8 cellular contexts compared by ENCODE assay signal in the genomic region with DNA sequence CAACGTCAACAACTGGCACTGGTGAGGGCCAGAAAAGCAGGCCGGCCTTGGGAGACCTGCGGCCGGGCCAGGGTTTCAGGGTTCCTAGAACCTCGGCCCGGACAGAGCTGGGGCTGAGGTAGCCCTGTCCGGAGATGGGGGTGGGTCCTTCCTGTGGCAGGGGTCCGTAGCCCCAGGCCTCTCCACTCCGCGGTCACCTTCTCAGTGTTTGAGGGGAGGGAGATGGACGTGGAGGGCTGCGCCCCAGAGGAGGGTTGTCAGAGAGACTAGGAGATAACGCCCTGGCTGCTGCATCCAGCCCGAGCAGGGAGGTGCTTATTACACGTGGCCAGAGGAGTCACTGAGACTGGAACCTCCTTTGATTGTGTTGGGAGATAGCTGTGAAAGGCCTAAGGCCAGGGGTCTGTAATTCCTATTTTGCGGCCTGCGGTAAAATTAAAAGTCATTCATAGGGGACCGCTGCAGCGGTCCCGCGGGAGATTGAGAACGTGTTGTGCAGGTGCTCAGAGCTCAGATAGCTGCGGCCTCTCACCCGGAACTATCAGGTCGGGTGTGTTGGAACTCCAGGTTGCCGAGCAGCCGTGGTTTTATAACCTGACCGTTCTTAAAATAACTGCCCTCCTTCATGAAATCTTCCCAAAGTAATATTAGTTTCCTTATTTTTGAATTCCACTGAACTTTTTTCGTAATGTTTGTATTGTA. TPM values are rescaled to one million over a fixed set of nuclear protein-coding genes. Genes with fewer than 3 reads are reported as not detected.
DNase-seq lines count a peak whose midpoint lies in the region; ATAC-seq and TF ChIP-seq lines count a peak whose summit lies in the region.

No MANE protein-coding gene starts in this region.

- H3K36me3 ChIP-seq in brain microvascular endothelial cell (replicated peaks) = peaks cover 34% of the 10 kb centered on the region
- no peaks in the 10 kb centered on the region for H3K36me3 ChIP-seq in kidney epithelial cell (ENCODE audit: control insufficient read depth, insufficient read depth, low read length)

- DNase-seq in Caki2 (ENCODE audit: low read depth) = peak; percentile 33
- DNase-seq in SW480 (ENCODE audit: low spot score) = peak; percentile 64
- DNase-seq in brain microvascular endothelial cell = peak; percentile 24
- DNase-seq in kidney epithelial cell (ENCODE audit: low read depth) = no peak
- peak; percentile 7 to 16 for DNase-seq in stimulated activated CD4-positive, alpha-beta T cell treated with anti-CD3 and anti-CD28 coated beads, Interleukin-2, amount 100 ng/mL, for 48 hours
- DNase-seq in ecto neural progenitor cell (ENCODE audit: low spot score) = no peak

- peak overlapping the region; percentile 81 for H3K27ac ChIP-seq in brain microvascular endothelial cell

- H3K27me3 ChIP-seq in brain microvascular endothelial cell (replicated peaks) = no peaks in the 10 kb centered on the region
- H3K27me3 ChIP-seq in kidney epithelial cell (ENCODE audit: control insufficient read depth, insufficient read depth, low read length) = no peaks in the 10 kb centered on the region

- peak overlapping the region; percentile 81 for H3K4me3 ChIP-seq in brain microvascular endothelial cell (ENCODE audit: low read depth, low read length)
- peak overlapping the region; percentile 88 for H3K4me3 ChIP-seq in kidney epithelial cell (ENCODE audit: low read depth, low read length)

- in situ Hi-C loops in Caki2 (cut with HindIII; ENCODE audit: low pct_unique_long_range_greater_than_20kb, low sequenced_read_pairs) = no loop called here
- in situ Hi-C loops in brain microvascular endothelial cell (cut with HindIII; ENCODE audit: low pct_ligation_motif_present, low sequenced_read_pairs) = no loop called here

- peak; percentile 12 for ATAC-seq in GM19467 (IDR thresholded peaks at IDR 0.05; ENCODE audit: unreplicated experiment)
- ATAC-seq in HG03571 (IDR thresholded peaks at IDR 0.05; ENCODE audit: unreplicated experiment) = peak; percentile 14

- TF ChIP-seq CTCF in brain microvascular endothelial cell (IDR thresholded peaks at IDR 0.05; ENCODE audit: low read depth, low read length, missing control alignments) = no peak
- no peak for TF ChIP-seq CTCF in kidney epithelial cell (IDR thresholded peaks at IDR 0.05; ENCODE audit: insufficient read depth, low read length, poor library complexity, severe bottlenecking)

RNA-seq across cellular contexts. Expression of a gene that starts 0.5 kb away (rescaled TPM):
- total RNA-seq in Caki2 (2014; rRNA removed; shearing (Covaris generic); ENCODE audit: low replicate concordance) = 136 and 165 TPM in 2 replicates
- total RNA-seq in kidney epithelial cell = 104 and 109 TPM in 2 replicates

RNA-seq across cellular contexts. Expression of a gene that starts 1.0 kb away (rescaled TPM):
- total RNA-seq in Caki2 (2014; rRNA removed; shearing (Covaris generic); ENCODE audit: low replicate concordance) = 19.9 and 24.1 TPM in 2 replicates
- total RNA-seq in kidney epithelial cell = 21.1 and 23.4 TPM in 2 replicates

RNA-seq across cellular contexts. Expression of a gene that starts 35.1 kb away (rescaled TPM):
- total RNA-seq in Caki2 (2014; rRNA removed; shearing (Covaris generic); ENCODE audit: low replicate concordance) = not detected in 2 replicates
- 0.04 and 0.82 TPM in 2 replicates for total RNA-seq in kidney epithelial cell

RNA-seq across cellular contexts. Expression of a gene that starts 40.2 kb away (rescaled TPM):
- total RNA-seq in Caki2 (2014; rRNA removed; shearing (Covaris generic); ENCODE audit: low replicate concordance) = 0.14 TPM in 1 of 2 replicates, not detected in the other
- 0.13 and 1.2 TPM in 2 replicates for total RNA-seq in kidney epithelial cell

Comparison
In these comparisons a context has a peak if more than half of its experiments do, and no peak if none do; other contexts are left out.
1. DNase-seq: peak in Caki2 (single experiment), SW480 (single experiment), brain microvascular endothelial cell (single experiment) and stimulated activated CD4-positive, alpha-beta T cell treated with anti-CD3 and anti-CD28 coated beads, Interleukin-2, amount 100 ng/mL, for 48 hours (2 of 2); none in kidney epithelial cell (single experiment) and ecto neural progenitor cell (single experiment).